Comparison of ENCODE assay signal across 8 cellular contexts in the genomic region with DNA sequence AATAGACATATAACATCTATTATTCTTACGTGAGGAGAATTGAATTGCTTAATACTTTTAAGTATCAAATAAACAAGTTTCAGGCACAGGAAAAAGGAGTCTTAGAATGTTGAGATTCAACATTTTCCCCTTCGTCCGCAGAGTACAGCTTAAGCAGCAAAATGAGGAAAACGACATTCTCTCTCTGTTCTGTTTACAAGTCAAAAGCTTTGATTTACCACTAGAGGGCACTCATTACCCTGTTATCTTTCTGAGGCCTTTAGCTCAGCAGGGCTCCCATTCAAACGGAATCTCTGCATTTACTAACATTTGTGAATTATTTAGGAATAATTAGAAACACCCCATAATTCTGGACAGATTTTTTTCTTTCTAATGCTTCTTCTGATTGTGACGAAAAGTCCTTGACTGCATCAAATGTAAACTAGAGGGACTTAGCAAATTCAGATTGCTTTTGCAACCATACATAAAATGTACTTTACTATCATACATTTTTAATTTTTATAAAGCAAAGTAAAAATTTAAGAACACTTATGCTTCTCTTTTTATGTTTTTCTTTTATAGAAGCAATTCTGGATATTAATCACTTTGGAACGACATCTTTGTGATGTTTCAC.
DNase-seq lines count a peak whose midpoint lies in the region; ATAC-seq and TF ChIP-seq lines count a peak whose summit lies in the region.

No MANE protein-coding gene starts in this region.

- DNase-seq in DMS53 (lab: John Stamatoyannopoulos, UW) (peak; percentile 95), NCI-H2196 (lab: John Stamatoyannopoulos, UW; ENCODE audit: unreplicated experiment) (peak; percentile 71), cardiac muscle cell (ENCODE audit: low read depth in 1 of 2, low spot score in 1 of 2) (peak; percentile 81 to 87), sigmoid colon (no peak)
- no peak for DNase-seq in activated CD8-positive, alpha-beta T cell treated with anti-CD3 and anti-CD28 coated beads for 36 hours
- DNase-seq in stimulated activated CD4-positive, alpha-beta T cell treated with anti-CD3 and anti-CD28 coated beads, Interleukin-4, amount 100 ng/mL, for 4 hours, result no peak

- CTCF ChIA-PET in activated CD8-positive, alpha-beta T cell treated with anti-CD3 and anti-CD28 coated beads for 36 hours (lab: Charles Lee), result interaction anchor here (0.8 to 4.4 kb wide), 20 partner anchors 9 to 629 kb away, joined by 3 to 51 read pairs (median 4); no protein-coding TSS in a partner anchor

- no peak for TF ChIP-seq EP300 in sigmoid colon (IDR thresholded peaks at IDR 0.05)

- ATAC-seq in GM19351 (IDR thresholded peaks at IDR 0.05; ENCODE audit: unreplicated experiment), result peak; percentile 91
- peak; percentile 83 for ATAC-seq in HG03342 (IDR thresholded peaks at IDR 0.05; ENCODE audit: unreplicated experiment)
- peak; percentile 81 for ATAC-seq in activated CD8-positive, alpha-beta T cell treated with anti-CD3 and anti-CD28 coated beads for 36 hours

- no peaks in the 10 kb centered on the region for H3K36me3 Mint-ChIP-seq in activated CD8-positive, alpha-beta T cell treated with anti-CD3 and anti-CD28 coated beads for 36 hours (ENCODE audit: low read depth)

- H3K4me1 Mint-ChIP-seq in activated CD8-positive, alpha-beta T cell treated with anti-CD3 and anti-CD28 coated beads for 36 hours (ENCODE audit: low read depth), result no peaks in the 10 kb centered on the region

- H3K27ac Mint-ChIP-seq in activated CD8-positive, alpha-beta T cell treated with anti-CD3 and anti-CD28 coated beads for 36 hours, result no peak overlapping the region

- H3K27ac ChIP-seq in cardiac muscle cell, result no peak overlapping the region
- H3K27ac ChIP-seq in sigmoid colon, result no peak overlapping the region

- POLR2A ChIA-PET in activated CD8-positive, alpha-beta T cell treated with anti-CD3 and anti-CD28 coated beads for 36 hours (lab: Charles Lee), result no interaction called here

- 13 to 15% methylated on average over 7 of the region's 7 CpGs for WGBS in sigmoid colon, 2 donors

- no peak for TF ChIP-seq POLR2A in sigmoid colon (IDR thresholded peaks at IDR 0.05)

- H3K4me3 ChIP-seq in cardiac muscle cell, result no peak overlapping the region
- no peak overlapping the region for H3K4me3 ChIP-seq in sigmoid colon

- H3K27me3 Mint-ChIP-seq in activated CD8-positive, alpha-beta T cell treated with anti-CD3 and anti-CD28 coated beads for 36 hours, result peaks cover 1% of the 10 kb centered on the region

- H3K9me3 ChIP-seq in cardiac muscle cell (ENCODE audit: low read depth), result no peaks in the 10 kb centered on the region
- peaks cover 0 to 5% (median 0%) of the 10 kb centered on the region in 4 donors for H3K9me3 ChIP-seq in sigmoid colon

- peak; percentile 75 for TF ChIP-seq CTCF in activated CD8-positive, alpha-beta T cell treated with anti-CD3 and anti-CD28 coated beads for 36 hours (IDR thresholded peaks at IDR 0.05)
- peak; percentile 63 for TF ChIP-seq CTCF in cardiac muscle cell (IDR thresholded peaks at IDR 0.05; ENCODE audit: low read depth, low read length)
- peak in 3 of 4 experiments; percentile 45 to 71 (median 57) for TF ChIP-seq CTCF in sigmoid colon (IDR thresholded peaks at IDR 0.05)

- intact Hi-C loops in activated CD8-positive, alpha-beta T cell treated with anti-CD3 and anti-CD28 coated beads for 36 hours (cut with micrococcal nuclease), result loop anchor here (10.0 kb wide), 1 partner anchor 150 kb away; no protein-coding TSS in a partner anchor
- intact Hi-C loops in sigmoid colon (cut with DNase I), result no loop called here

- H3K4me1 ChIP-seq in cardiac muscle cell (ENCODE audit: low read depth), result peaks cover 17% of the 10 kb centered on the region
- peaks cover 0 to 9% (median 3%) of the 10 kb centered on the region in 4 donors for H3K4me1 ChIP-seq in sigmoid colon

- H3K4me3 Mint-ChIP-seq in activated CD8-positive, alpha-beta T cell treated with anti-CD3 and anti-CD28 coated beads for 36 hours, result no peak overlapping the region

- H3K9me3 Mint-ChIP-seq in activated CD8-positive, alpha-beta T cell treated with anti-CD3 and anti-CD28 coated beads for 36 hours, result no peaks in the 10 kb centered on the region

- H3K27me3 ChIP-seq in cardiac muscle cell, result no peaks in the 10 kb centered on the region
- no peaks in the 10 kb centered on the region for H3K27me3 ChIP-seq in sigmoid colon

- H3K36me3 ChIP-seq in cardiac muscle cell, result no peaks in the 10 kb centered on the region
- no peaks in the 10 kb centered on the region for H3K36me3 ChIP-seq in sigmoid colon

Comparison
In these comparisons a context has a peak if more than half of its experiments do, and no peak if none do; other contexts are left out.
1. DNase-seq: peak in DMS53 (single experiment), NCI-H2196 (single experiment) and cardiac muscle cell (2 of 2); none in activated CD8-positive, alpha-beta T cell treated with anti-CD3 and anti-CD28 coated beads for 36 hours (single experiment), sigmoid colon (single experiment) and stimulated activated CD4-positive, alpha-beta T cell treated with anti-CD3 and anti-CD28 coated beads, Interleukin-4, amount 100 ng/mL, for 4 hours (0 of 2).
2. Peak in every context shown above with its lines, with median percentiles within 50 percentile points of each other: ATAC-seq and CTCF ChIP-seq.